In genomic region chr21:43659136-43660000, GRCh38 we compare ENCODE assay signal across 1 cellular context.
A peak's percentile ranks its signal among the peaks of the same experiment; 100 is the strongest.
TF ChIP-seq lines count a peak whose summit lies in the region.

HSF2BP (minus strand) TSS chr21:43659488; CDS start chr21:43658096, 1,392 bp downstream.
A gene with protein sequence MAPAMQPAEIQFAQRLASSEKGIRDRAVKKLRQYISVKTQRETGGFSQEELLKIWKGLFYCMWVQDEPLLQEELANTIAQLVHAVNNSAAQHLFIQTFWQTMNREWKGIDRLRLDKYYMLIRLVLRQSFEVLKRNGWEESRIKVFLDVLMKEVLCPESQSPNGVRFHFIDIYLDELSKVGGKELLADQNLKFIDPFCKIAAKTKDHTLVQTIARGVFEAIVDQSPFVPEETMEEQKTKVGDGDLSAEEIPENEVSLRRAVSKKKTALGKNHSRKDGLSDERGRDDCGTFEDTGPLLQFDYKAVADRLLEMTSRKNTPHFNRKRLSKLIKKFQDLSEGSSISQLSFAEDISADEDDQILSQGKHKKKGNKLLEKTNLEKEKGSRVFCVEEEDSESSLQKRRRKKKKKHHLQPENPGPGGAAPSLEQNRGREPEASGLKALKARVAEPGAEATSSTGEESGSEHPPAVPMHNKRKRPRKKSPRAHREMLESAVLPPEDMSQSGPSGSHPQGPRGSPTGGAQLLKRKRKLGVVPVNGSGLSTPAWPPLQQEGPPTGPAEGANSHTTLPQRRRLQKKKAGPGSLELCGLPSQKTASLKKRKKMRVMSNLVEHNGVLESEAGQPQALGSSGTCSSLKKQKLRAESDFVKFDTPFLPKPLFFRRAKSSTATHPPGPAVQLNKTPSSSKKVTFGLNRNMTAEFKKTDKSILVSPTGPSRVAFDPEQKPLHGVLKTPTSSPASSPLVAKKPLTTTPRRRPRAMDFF (plus strand): TSS chr21:43659560. CDS start chr21:43659665, 105 bp downstream.

TF ChIP-seq in HepG2, 621 proteins besides CTCF, POLR2A, EP300 and RAD21 (continued from another document and continues in another):
- TF ChIP-seq, protein P1, sequence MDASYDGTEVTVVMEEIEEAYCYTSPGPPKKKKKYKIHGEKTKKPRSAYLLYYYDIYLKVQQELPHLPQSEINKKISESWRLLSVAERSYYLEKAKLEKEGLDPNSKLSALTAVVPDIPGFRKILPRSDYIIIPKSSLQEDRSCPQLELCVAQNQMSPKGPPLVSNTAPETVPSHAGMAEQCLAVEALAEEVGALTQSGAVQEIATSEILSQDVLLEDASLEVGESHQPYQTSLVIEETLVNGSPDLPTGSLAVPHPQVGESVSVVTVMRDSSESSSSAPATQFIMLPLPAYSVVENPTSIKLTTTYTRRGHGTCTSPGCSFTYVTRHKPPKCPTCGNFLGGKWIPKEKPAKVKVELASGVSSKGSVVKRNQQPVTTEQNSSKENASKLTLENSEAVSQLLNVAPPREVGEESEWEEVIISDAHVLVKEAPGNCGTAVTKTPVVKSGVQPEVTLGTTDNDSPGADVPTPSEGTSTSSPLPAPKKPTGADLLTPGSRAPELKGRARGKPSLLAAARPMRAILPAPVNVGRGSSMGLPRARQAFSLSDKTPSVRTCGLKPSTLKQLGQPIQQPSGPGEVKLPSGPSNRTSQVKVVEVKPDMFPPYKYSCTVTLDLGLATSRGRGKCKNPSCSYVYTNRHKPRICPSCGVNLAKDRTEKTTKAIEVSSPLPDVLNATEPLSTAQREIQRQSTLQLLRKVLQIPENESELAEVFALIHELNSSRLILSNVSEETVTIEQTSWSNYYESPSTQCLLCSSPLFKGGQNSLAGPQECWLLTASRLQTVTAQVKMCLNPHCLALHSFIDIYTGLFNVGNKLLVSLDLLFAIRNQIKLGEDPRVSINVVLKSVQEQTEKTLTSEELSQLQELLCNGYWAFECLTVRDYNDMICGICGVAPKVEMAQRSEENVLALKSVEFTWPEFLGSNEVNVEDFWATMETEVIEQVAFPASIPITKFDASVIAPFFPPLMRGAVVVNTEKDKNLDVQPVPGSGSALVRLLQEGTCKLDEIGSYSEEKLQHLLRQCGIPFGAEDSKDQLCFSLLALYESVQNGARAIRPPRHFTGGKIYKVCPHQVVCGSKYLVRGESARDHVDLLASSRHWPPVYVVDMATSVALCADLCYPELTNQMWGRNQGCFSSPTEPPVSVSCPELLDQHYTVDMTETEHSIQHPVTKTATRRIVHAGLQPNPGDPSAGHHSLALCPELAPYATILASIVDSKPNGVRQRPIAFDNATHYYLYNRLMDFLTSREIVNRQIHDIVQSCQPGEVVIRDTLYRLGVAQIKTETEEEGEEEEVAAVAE (CRISPR knock-in tag; IDR thresholded peaks at IDR 0.05; ENCODE audit: borderline replicate concordance): peak; percentile 65
- TF ChIP-seq FOXP1 (IDR thresholded peaks at IDR 0.05) (no peak), FOXP1 (CRISPR knock-in tag; IDR thresholded peaks at IDR 0.05) (no peak), ASH2L (IDR thresholded peaks at IDR 0.05; ENCODE audit: insufficient read length, low read depth, low read length) (peak; percentile 89), ARNT (IDR thresholded peaks at IDR 0.05) (no peak), ISL2 (CRISPR knock-in tag; IDR thresholded peaks at IDR 0.05) (peak; percentile 69; the same call in 1 of the 2 replicates), ZNF563 (CRISPR knock-in tag; IDR thresholded peaks at IDR 0.05) (peak; percentile 94), NR2C2 (CRISPR knock-in tag; IDR thresholded peaks at IDR 0.05; ENCODE audit: borderline replicate concordance) (peak; percentile 72; the same call in 1 of the 2 replicates), ZNF446 (CRISPR knock-in tag; IDR thresholded peaks at IDR 0.05) (no peak), KDM4B (CRISPR knock-in tag; IDR thresholded peaks at IDR 0.05) (peak; percentile 52; the same call in 1 of the 2 replicates), FOXO4 (CRISPR knock-in tag; conservative IDR thresholded peaks at IDR 0.05) (0 out of 2 replicates have a peak, but pooled peaks have one; percentile 87), PAWR (CRISPR knock-in tag; IDR thresholded peaks at IDR 0.05; ENCODE audit: borderline replicate concordance) (no peak), ZNF331 (CRISPR knock-in tag; IDR thresholded peaks at IDR 0.05) (peak; percentile 94), DR1 (CRISPR knock-in tag; IDR thresholded peaks at IDR 0.05) (peak; percentile 90), ZNF530 (CRISPR knock-in tag; IDR thresholded peaks at IDR 0.05; ENCODE audit: low read depth) (no peak), ZNF784 (CRISPR knock-in tag; IDR thresholded peaks at IDR 0.05; ENCODE audit: borderline replicate concordance) (peak; percentile 80; the same call in 1 of the 2 replicates), CHCHD3 (CRISPR knock-in tag; IDR thresholded peaks at IDR 0.05) (peak; percentile 92), ZNF768 (CRISPR knock-in tag; IDR thresholded peaks at IDR 0.05) (peak; percentile 67; the same call in 1 of the 2 replicates), HMGXB4 (CRISPR knock-in tag; IDR thresholded peaks at IDR 0.05; ENCODE audit: borderline replicate concordance in 1 of 2, low read depth in 1 of 2) (peak; percentile 71 to 82), ZBTB10 (CRISPR knock-in tag; IDR thresholded peaks at IDR 0.05; ENCODE audit: borderline replicate concordance) (peak; percentile 93), PHF21A (CRISPR knock-in tag; IDR thresholded peaks at IDR 0.05) (peak; percentile 74), KLF15 (CRISPR knock-in tag; IDR thresholded peaks at IDR 0.05; ENCODE audit: borderline replicate concordance) (peak; percentile 95), TARDBP (CRISPR knock-in tag; IDR thresholded peaks at IDR 0.05) (no peak; the same call in 1 of the 2 replicates), ZSCAN29 (CRISPR knock-in tag; conservative IDR thresholded peaks at IDR 0.05) (no peak), BCL6 (CRISPR knock-in tag; IDR thresholded peaks at IDR 0.05) (peak; percentile 43), ZNF891 (CRISPR knock-in tag; IDR thresholded peaks at IDR 0.05) (no peak; the same call in none of the 2 replicates), ZNF816 (CRISPR knock-in tag; IDR thresholded peaks at IDR 0.05; ENCODE audit: borderline replicate concordance) (peak; percentile 80; the same call in 1 of the 2 replicates)
- TF ChIP-seq, protein P2, sequence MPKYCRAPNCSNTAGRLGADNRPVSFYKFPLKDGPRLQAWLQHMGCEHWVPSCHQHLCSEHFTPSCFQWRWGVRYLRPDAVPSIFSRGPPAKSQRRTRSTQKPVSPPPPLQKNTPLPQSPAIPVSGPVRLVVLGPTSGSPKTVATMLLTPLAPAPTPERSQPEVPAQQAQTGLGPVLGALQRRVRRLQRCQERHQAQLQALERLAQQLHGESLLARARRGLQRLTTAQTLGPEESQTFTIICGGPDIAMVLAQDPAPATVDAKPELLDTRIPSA (CRISPR knock-in tag; IDR thresholded peaks at IDR 0.05; ENCODE audit: borderline replicate concordance): peak; percentile 68; the same call in 1 of the 2 replicates
- TF ChIP-seq, protein P3, sequence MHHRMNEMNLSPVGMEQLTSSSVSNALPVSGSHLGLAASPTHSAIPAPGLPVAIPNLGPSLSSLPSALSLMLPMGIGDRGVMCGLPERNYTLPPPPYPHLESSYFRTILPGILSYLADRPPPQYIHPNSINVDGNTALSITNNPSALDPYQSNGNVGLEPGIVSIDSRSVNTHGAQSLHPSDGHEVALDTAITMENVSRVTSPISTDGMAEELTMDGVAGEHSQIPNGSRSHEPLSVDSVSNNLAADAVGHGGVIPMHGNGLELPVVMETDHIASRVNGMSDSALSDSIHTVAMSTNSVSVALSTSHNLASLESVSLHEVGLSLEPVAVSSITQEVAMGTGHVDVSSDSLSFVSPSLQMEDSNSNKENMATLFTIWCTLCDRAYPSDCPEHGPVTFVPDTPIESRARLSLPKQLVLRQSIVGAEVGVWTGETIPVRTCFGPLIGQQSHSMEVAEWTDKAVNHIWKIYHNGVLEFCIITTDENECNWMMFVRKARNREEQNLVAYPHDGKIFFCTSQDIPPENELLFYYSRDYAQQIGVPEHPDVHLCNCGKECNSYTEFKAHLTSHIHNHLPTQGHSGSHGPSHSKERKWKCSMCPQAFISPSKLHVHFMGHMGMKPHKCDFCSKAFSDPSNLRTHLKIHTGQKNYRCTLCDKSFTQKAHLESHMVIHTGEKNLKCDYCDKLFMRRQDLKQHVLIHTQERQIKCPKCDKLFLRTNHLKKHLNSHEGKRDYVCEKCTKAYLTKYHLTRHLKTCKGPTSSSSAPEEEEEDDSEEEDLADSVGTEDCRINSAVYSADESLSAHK (CRISPR knock-in tag; IDR thresholded peaks at IDR 0.05; ENCODE audit: borderline replicate concordance): 0 out of 2 replicates have a peak, but pooled peaks have one; percentile 61
- TF ChIP-seq, protein P4, sequence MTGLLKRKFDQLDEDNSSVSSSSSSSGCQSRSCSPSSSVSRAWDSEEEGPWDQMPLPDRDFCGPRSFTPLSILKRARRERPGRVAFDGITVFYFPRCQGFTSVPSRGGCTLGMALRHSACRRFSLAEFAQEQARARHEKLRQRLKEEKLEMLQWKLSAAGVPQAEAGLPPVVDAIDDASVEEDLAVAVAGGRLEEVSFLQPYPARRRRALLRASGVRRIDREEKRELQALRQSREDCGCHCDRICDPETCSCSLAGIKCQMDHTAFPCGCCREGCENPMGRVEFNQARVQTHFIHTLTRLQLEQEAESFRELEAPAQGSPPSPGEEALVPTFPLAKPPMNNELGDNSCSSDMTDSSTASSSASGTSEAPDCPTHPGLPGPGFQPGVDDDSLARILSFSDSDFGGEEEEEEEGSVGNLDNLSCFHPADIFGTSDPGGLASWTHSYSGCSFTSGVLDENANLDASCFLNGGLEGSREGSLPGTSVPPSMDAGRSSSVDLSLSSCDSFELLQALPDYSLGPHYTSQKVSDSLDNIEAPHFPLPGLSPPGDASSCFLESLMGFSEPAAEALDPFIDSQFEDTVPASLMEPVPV (CRISPR knock-in tag; IDR thresholded peaks at IDR 0.05): peak; percentile 92; the same call in 1 of the 2 replicates
- TF ChIP-seq, protein P5, sequence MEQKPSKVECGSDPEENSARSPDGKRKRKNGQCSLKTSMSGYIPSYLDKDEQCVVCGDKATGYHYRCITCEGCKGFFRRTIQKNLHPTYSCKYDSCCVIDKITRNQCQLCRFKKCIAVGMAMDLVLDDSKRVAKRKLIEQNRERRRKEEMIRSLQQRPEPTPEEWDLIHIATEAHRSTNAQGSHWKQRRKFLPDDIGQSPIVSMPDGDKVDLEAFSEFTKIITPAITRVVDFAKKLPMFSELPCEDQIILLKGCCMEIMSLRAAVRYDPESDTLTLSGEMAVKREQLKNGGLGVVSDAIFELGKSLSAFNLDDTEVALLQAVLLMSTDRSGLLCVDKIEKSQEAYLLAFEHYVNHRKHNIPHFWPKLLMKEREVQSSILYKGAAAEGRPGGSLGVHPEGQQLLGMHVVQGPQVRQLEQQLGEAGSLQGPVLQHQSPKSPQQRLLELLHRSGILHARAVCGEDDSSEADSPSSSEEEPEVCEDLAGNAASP (CRISPR knock-in tag; IDR thresholded peaks at IDR 0.05; ENCODE audit: borderline replicate concordance): peak; percentile 52; the same call in 1 of the 2 replicates
- TF ChIP-seq, protein P6, sequence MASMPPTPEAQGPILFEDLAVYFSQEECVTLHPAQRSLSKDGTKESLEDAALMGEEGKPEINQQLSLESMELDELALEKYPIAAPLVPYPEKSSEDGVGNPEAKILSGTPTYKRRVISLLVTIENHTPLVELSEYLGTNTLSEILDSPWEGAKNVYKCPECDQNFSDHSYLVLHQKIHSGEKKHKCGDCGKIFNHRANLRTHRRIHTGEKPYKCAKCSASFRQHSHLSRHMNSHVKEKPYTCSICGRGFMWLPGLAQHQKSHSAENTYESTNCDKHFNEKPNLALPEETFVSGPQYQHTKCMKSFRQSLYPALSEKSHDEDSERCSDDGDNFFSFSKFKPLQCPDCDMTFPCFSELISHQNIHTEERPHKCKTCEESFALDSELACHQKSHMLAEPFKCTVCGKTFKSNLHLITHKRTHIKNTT (CRISPR knock-in tag; IDR thresholded peaks at IDR 0.05): no peak
